In genomic region chr12:49662998-49663843, GRCh38 we compare ENCODE assay signal across 8 cellular contexts. TPM values are rescaled to one million over a fixed set of nuclear protein-coding genes. Genes with fewer than 3 reads are reported as not detected.
DNase-seq lines count a peak whose midpoint lies in the region; ATAC-seq and TF ChIP-seq lines count a peak whose summit lies in the region.

No MANE protein-coding gene starts in this region.

- peak; percentile 76 for ATAC-seq in GM21723 (IDR thresholded peaks at IDR 0.05; ENCODE audit: unreplicated experiment)

- DNase-seq in M059J (ENCODE audit: low read depth) (peak; percentile 92), dermis microvascular lymphatic vessel endothelial cell (ENCODE audit: low read depth in 2 of 2) (peak; percentile 91 to 98), mesothelial cell of epicardium (ENCODE audit: low spot score in 2 of 2, unreplicated experiment in 2 of 2) (no peak), NCI-H748 treated with DMSO at 0.1 percent for 48 hours (lab: John Stamatoyannopoulos, UW) (no peak)
- peak; percentile 71 to 73 for DNase-seq in activated CD4-positive, alpha-beta T cell treated with anti-CD3 and anti-CD28 coated beads for 4 hours
- peak; percentile 70 for DNase-seq in stimulated activated CD8-positive, alpha-beta memory T cell treated with anti-CD3 and anti-CD28 coated beads, Interleukin-4, amount 100 ng/mL, for 48 hours

- no peaks in the 10 kb centered on the region for H3K27me3 Mint-ChIP-seq in mesothelial cell of epicardium (ENCODE audit: low read depth)

- peak overlapping the region; percentile 87 for H3K27ac Mint-ChIP-seq in mesothelial cell of epicardium

- no peak overlapping the region for H3K4me3 Mint-ChIP-seq in mesothelial cell of epicardium

- H3K36me3 ChIP-seq in DOHH2 (ENCODE audit: control insufficient read depth, low read length) = peaks cover 18% of the 10 kb centered on the region

- peaks cover 63% of the 10 kb centered on the region for H3K4me1 ChIP-seq in DOHH2 (ENCODE audit: control insufficient read depth, low read length)

- H3K4me1 Mint-ChIP-seq in mesothelial cell of epicardium = peaks cover 17% of the 10 kb centered on the region

- H3K4me2 ChIP-seq in DOHH2 (ENCODE audit: low read length) = peak overlapping the region; percentile 89

- H3K27ac ChIP-seq in DOHH2 (ENCODE audit: low read depth, low read length) = peak overlapping the region; percentile 87

- H4K20me1 ChIP-seq in DOHH2 (ENCODE audit: control insufficient read depth, insufficient read depth, low read depth, low read length) = no peaks in the 10 kb centered on the region

- no peaks in the 10 kb centered on the region for H3K9me3 ChIP-seq in DOHH2 (ENCODE audit: control insufficient read depth, insufficient read depth, low read length)

- H3K36me3 Mint-ChIP-seq in mesothelial cell of epicardium = no peaks in the 10 kb centered on the region

- H3K9me3 Mint-ChIP-seq in mesothelial cell of epicardium = no peaks in the 10 kb centered on the region

- H3F3A ChIP-seq in DOHH2 (ENCODE audit: control insufficient read depth, insufficient read depth) = 0 out of 2 replicates have a peak, but pooled peaks cover 6% of the 10 kb centered on the region

- H3K4me3 ChIP-seq in DOHH2 (ENCODE audit: low read length) = peak overlapping the region; percentile 71

- H3K27me3 ChIP-seq in DOHH2 (ENCODE audit: control insufficient read depth, low read length) = no peaks in the 10 kb centered on the region

- H3K9me2 ChIP-seq in DOHH2 (replicated peaks; ENCODE audit: control insufficient read depth, low read length) = no peaks in the 10 kb centered on the region; the same call in 1 of the 2 replicates

- peaks cover 5% of the 10 kb centered on the region for H3K79me2 ChIP-seq in DOHH2 (ENCODE audit: control insufficient read depth, low read length)

- no peak for TF ChIP-seq CTCF in DOHH2 (IDR thresholded peaks at IDR 0.05; ENCODE audit: low read depth, low read length, poor library complexity, severe bottlenecking)
- TF ChIP-seq CTCF in mesothelial cell of epicardium (IDR thresholded peaks at IDR 0.05; ENCODE audit: unreplicated experiment) = no peak

RNA-seq across cellular contexts. Expression of gene PRPF40B, which starts 39.9 kb away (rescaled TPM):
- 7.8 and 9.8 TPM in 2 replicates for total RNA-seq in M059J (2014; rRNA removed; shearing (Covaris generic))
- 1.5 and 1.8 TPM in 2 replicates for total RNA-seq in dermis microvascular lymphatic vessel endothelial cell
- total RNA-seq in mesothelial cell of epicardium = 56.7 to 62.0 TPM (median 56.9 TPM) in 3 replicates

RNA-seq across cellular contexts. Expression of gene FMNL3, which starts 44.0 kb away (rescaled TPM):
- total RNA-seq in M059J (2014; rRNA removed; shearing (Covaris generic)) = 18.3 and 30.4 TPM in 2 replicates
- 70.0 and 71.4 TPM in 2 replicates for total RNA-seq in dermis microvascular lymphatic vessel endothelial cell
- 16.3 to 19.2 TPM (median 18.3 TPM) in 3 replicates for total RNA-seq in mesothelial cell of epicardium

RNA-seq across cellular contexts. Expression of gene FAM186B, which starts 57.8 kb away (rescaled TPM):
- total RNA-seq in M059J (2014; rRNA removed; shearing (Covaris generic)) = 0.07 TPM in 1 of 2 replicates, not detected in the other
- total RNA-seq in dermis microvascular lymphatic vessel endothelial cell (0.13 TPM in 2 replicates), mesothelial cell of epicardium (0.29 to 0.50 TPM (median 0.40 TPM) in 3 replicates)

Comparison
In these comparisons a context has a peak if more than half of its experiments do, and no peak if none do; other contexts are left out.
1. DNase-seq: peak in M059J (single experiment), activated CD4-positive, alpha-beta T cell treated with anti-CD3 and anti-CD28 coated beads for 4 hours (2 of 2), dermis microvascular lymphatic vessel endothelial cell (2 of 2) and stimulated activated CD8-positive, alpha-beta memory T cell treated with anti-CD3 and anti-CD28 coated beads, Interleukin-4, amount 100 ng/mL, for 48 hours (single experiment); none in mesothelial cell of epicardium (0 of 2) and NCI-H748 treated with DMSO at 0.1 percent for 48 hours (single experiment).